8 cellular contexts compared by ENCODE assay signal in genomic region chr1:27772932-27773731, GRCh38. TPM values are rescaled to one million over a fixed set of nuclear protein-coding genes. Genes with fewer than 3 reads are reported as not detected.
DNase-seq lines count a peak whose midpoint lies in the region; TF ChIP-seq lines count a peak whose summit lies in the region.

Gene STX12, plus strand, starts transcription at chr1:27773219. Its CDS starts 89 bp downstream, at chr1:27773308.

- H2BK5ac ChIP-seq in neuronal stem cell (ENCODE audit: low read length): peak within 1 kb of the TSS; percentile 32

- CTCF ChIA-PET in activated naive CD4-positive, alpha-beta T cell treated with anti-CD3 and anti-CD28 coated beads for 36 hours (lab: Charles Lee): interaction anchor here (0.7 to 3.0 kb wide), 4 partner anchors 48 to 727 kb away, joined by 3 to 10 read pairs (median 5); partner anchors contain the start of gene FAM76A

- no peaks in the 10 kb centered on the region for H3K36me3 ChIP-seq in neuronal stem cell (replicated peaks in 1 of 2; ENCODE audit: control insufficient read depth in 2 of 2, insufficient read depth in 2 of 2, low read length in 2 of 2)

- no peak within 1 kb of the TSS for H3K4ac ChIP-seq in neuronal stem cell (ENCODE audit: low read length)

- WGBS in neuronal stem cell (ENCODE audit: extremely low coverage in 2 of 2, insufficient read length in 2 of 2, insufficient replicate concordance in 1 of 2), 2 donors: no CpG with 5 or more reads among the region's 54 CpGs

- intact Hi-C loops in activated naive CD4-positive, alpha-beta T cell treated with anti-CD3 and anti-CD28 coated beads for 36 hours (cut with micrococcal nuclease): loop anchor here (1.0 to 5.0 kb wide), 8 partner anchors 48 to 618 kb away; partner anchors contain the start of genes FAM76A, IFI6, PPP1R8 and SESN2

- peaks cover 31% of the 10 kb centered on the region for H3K4me1 Mint-ChIP-seq in activated naive CD4-positive, alpha-beta T cell treated with anti-CD3 and anti-CD28 coated beads for 36 hours (ENCODE audit: low read depth)

- H3K18ac ChIP-seq in neuronal stem cell (ENCODE audit: low read length): peak within 1 kb of the TSS; percentile 92

- peak within 1 kb of the TSS; percentile 89 for H3K9ac ChIP-seq in neuronal stem cell (ENCODE audit: low read depth, low read length, poor library complexity)

- H3K27ac ChIP-seq in neuronal stem cell (replicated peaks; ENCODE audit: low read length): no peak within 1 kb of the TSS

- peak within 1 kb of the TSS; percentile 92 for H3K23ac ChIP-seq in neuronal stem cell (ENCODE audit: low read depth, low read length, poor library complexity)

- peak within 1 kb of the TSS; percentile 97 for H3K27ac Mint-ChIP-seq in activated naive CD4-positive, alpha-beta T cell treated with anti-CD3 and anti-CD28 coated beads for 36 hours

- peak within 1 kb of the TSS; percentile 90 for H3K4me3 Mint-ChIP-seq in activated naive CD4-positive, alpha-beta T cell treated with anti-CD3 and anti-CD28 coated beads for 36 hours

- H4K8ac ChIP-seq in neuronal stem cell (ENCODE audit: low read depth, low read length): no peak within 1 kb of the TSS

- TF ChIP-seq CTCF in HFF-Myc (IDR thresholded peaks at IDR 0.05; ENCODE audit: low read depth, low read length, missing control alignments): no peak
- TF ChIP-seq CTCF in subcutaneous adipose tissue (IDR thresholded peaks at IDR 0.05; ENCODE audit: low read depth): no peak

- no peaks in the 10 kb centered on the region for H3K27me3 ChIP-seq in neuronal stem cell (ENCODE audit: control insufficient read depth in 3 of 3, insufficient read depth in 3 of 3, low read depth in 1 of 3, low read length in 3 of 3)

- no peak within 1 kb of the TSS for H2BK120ac ChIP-seq in neuronal stem cell (ENCODE audit: low read depth, low read length)

- H2BK15ac ChIP-seq in neuronal stem cell (ENCODE audit: low read length): no peak within 1 kb of the TSS

- H3K36me3 Mint-ChIP-seq in activated naive CD4-positive, alpha-beta T cell treated with anti-CD3 and anti-CD28 coated beads for 36 hours (ENCODE audit: low read depth): peaks cover 9% of the 10 kb centered on the region

- no peaks in the 10 kb centered on the region for H3K9me3 ChIP-seq in neuronal stem cell (replicated peaks in 1 of 2; ENCODE audit: control insufficient read depth in 2 of 2, insufficient read depth in 1 of 2, low read depth in 1 of 2, low read length in 2 of 2)

- no peak within 1 kb of the TSS for H2BK12ac ChIP-seq in neuronal stem cell (ENCODE audit: low read length)

- H3K9me3 Mint-ChIP-seq in activated naive CD4-positive, alpha-beta T cell treated with anti-CD3 and anti-CD28 coated beads for 36 hours: no peaks in the 10 kb centered on the region

- H3K4me2 ChIP-seq in neuronal stem cell (ENCODE audit: insufficient read depth, low read length, poor library complexity, severe bottlenecking): peak within 1 kb of the TSS; percentile 84

- H3K14ac ChIP-seq in neuronal stem cell (ENCODE audit: low read length): peak within 1 kb of the TSS; percentile 10

- H3K27me3 Mint-ChIP-seq in activated naive CD4-positive, alpha-beta T cell treated with anti-CD3 and anti-CD28 coated beads for 36 hours (ENCODE audit: low read depth): no peaks in the 10 kb centered on the region

- peak within 1 kb of the TSS; percentile 91 for H2AFZ ChIP-seq in neuronal stem cell (ENCODE audit: low read length)

- no peak within 1 kb of the TSS for H4K91ac ChIP-seq in neuronal stem cell (ENCODE audit: low read depth, low read length, poor library complexity)

- no peak within 1 kb of the TSS for H2AK5ac ChIP-seq in neuronal stem cell (ENCODE audit: low read depth, low read length)

- DNase-seq in GM03348 (ENCODE audit: low spot score): peak; percentile 99
- DNase-seq in HFF-Myc (ENCODE audit: extremely low read depth, low read depth): peak; percentile 99
- DNase-seq in NAMALWA (ENCODE audit: low spot score): peak; percentile 100
- peak; percentile 96 for DNase-seq in SK-N-DZ (ENCODE audit: low spot score)
- DNase-seq in activated naive CD4-positive, alpha-beta T cell treated with anti-CD3 and anti-CD28 coated beads for 36 hours: peak; percentile 100
- peak; percentile 98 for DNase-seq in foreskin melanocyte
- peak; percentile 99 for DNase-seq in neuronal stem cell (ENCODE audit: low spot score)

- H3K4me3 ChIP-seq in HFF-Myc (replicated peaks; ENCODE audit: low read depth, low read length): peak within 1 kb of the TSS; percentile 99
- peak within 1 kb of the TSS; percentile 71 to 94 for H3K4me3 ChIP-seq in neuronal stem cell (ENCODE audit: low read length in 2 of 2)

- peaks cover 4 to 5% of the 10 kb centered on the region in 2 donors for H3K4me1 ChIP-seq in neuronal stem cell (ENCODE audit: control insufficient read depth in 2 of 2, insufficient read depth in 1 of 2, low read depth in 1 of 2, low read length in 2 of 2)

- peaks cover 5% of the 10 kb centered on the region for H3K79me1 ChIP-seq in neuronal stem cell (ENCODE audit: low read depth, low read length)

RNA-seq across cellular contexts. Expression of gene STX12, which starts in this region (rescaled TPM):
- 32.9 and 37.6 TPM in 2 replicates for polyA plus RNA-seq in SK-N-DZ (2014; cell fraction: cytosol; rRNA removed)
- 22.9 and 28.5 TPM in 2 replicates for polyA plus RNA-seq in SK-N-DZ (2014; cell fraction: nucleus; rRNA removed)
- 10 to 100 TPM; 31.9 to 35.7 TPM for total RNA-seq in activated naive CD4-positive, alpha-beta T cell treated with anti-CD3 and anti-CD28 coated beads for 36 hours
- 15.9 TPM for polyA plus RNA-seq in neuronal stem cell (2013, experiment 1 of 2)
- 15.7 TPM for polyA plus RNA-seq in neuronal stem cell (2013, experiment 2 of 2)
- 100 to 1,000 TPM in 3 of 4 donors, 10 to 100 TPM in 1; 94.5 to 151 (median 137) TPM for total RNA-seq in subcutaneous adipose tissue
